In genomic region chr17:62242071-62242470, GRCh38 we compare ENCODE assay signal across 1 cellular context.
TF ChIP-seq lines count a peak whose summit lies in the region.

No MANE protein-coding gene starts in this region.

TF ChIP-seq in HEK293, 187 proteins besides CTCF, POLR2A, EP300 and RAD21:
- TF ChIP-seq, protein P1, sequence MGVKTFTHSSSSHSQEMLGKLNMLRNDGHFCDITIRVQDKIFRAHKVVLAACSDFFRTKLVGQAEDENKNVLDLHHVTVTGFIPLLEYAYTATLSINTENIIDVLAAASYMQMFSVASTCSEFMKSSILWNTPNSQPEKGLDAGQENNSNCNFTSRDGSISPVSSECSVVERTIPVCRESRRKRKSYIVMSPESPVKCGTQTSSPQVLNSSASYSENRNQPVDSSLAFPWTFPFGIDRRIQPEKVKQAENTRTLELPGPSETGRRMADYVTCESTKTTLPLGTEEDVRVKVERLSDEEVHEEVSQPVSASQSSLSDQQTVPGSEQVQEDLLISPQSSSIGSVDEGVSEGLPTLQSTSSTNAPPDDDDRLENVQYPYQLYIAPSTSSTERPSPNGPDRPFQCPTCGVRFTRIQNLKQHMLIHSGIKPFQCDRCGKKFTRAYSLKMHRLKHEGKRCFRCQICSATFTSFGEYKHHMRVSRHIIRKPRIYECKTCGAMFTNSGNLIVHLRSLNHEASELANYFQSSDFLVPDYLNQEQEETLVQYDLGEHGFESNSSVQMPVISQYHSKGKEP (tag by site-specific recombination; IDR thresholded peaks at IDR 0.05): peak; percentile 77; the same call in 1 of the 2 replicates
